Comparison of ENCODE assay signal across 28 cellular contexts in the genomic region with DNA sequence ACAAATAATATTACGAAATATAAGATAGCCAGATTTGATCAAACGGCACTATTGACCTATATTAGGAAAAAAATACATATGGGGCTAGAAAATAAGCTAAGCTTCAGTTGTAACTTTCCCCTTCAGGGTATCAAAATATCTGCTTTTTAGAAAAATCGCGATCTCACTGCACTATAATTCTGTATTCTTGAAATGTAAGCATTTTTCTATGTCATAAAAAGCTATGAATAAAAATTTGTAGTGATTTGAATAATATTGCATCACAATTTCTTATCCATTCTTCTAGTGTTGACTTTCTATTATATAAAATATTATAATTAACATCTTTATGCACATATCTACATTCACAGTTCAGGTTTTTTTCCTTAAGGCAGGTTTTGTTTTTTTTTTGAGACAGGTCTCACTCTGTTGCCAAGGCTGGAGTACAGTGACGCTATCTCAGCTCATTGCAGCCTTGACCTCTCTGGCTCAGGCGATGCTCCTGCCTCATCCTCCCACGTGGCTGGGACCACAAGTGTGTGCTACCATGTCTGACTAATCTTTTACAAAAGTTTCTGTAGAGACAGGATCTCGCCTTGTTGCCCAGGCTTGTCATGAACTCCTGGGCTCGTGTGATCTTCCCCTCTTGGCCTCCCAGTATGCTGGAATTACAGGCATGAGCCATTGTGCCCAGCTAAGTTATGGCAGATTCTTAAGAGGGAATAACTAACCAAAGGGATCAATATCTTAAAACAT.
"Had no signal": no experiment of that assay in that cellular context is flagged by ENCODE, and none has a peak within 500 bp of the region (broad histone marks: within the 10 kb centered on the region; RNA-seq: fewer than 3 reads in every experiment).

No MANE protein-coding gene starts in this region.

- H3K27ac Mint-ChIP-seq: activated CD4-positive, alpha-beta memory T cell treated with anti-CD3 and anti-CD28 coated beads, Interleukin-2, amount 10 ng/mL, durations not matched to agents 7 days and 5 days; activated CD4-positive, alpha-beta T cell treated with anti-CD3 and anti-CD28 coated beads, Interleukin-2, amount 10 ng/mL, durations not matched to agents 7 days and 5 days; activated CD8-positive, alpha-beta memory T cell treated with anti-CD3 and anti-CD28 coated beads, Interleukin-2, amount 10 ng/mL, durations not matched to agents 7 days and 5 days; activated naive CD4-positive, alpha-beta T cell treated with anti-CD3 and anti-CD28 coated beads, Interleukin-2, amount 10 ng/mL, durations not matched to agents 7 days and 5 days; brain; effector memory CD8-positive, alpha-beta T cell; natural killer cell; neural progenitor cell; T-cell; T-helper 2 cell treated with Interferon-gamma antibody and Interleukin-4, amounts not matched to agents 5 μg/mL and 100 μg/mL, for 36 hours had no signal

- H3K9me3 Mint-ChIP-seq: activated CD4-positive, alpha-beta memory T cell treated with anti-CD3 and anti-CD28 coated beads, Interleukin-2, amount 10 ng/mL, durations not matched to agents 7 days and 5 days; activated CD4-positive, alpha-beta T cell treated with anti-CD3 and anti-CD28 coated beads, Interleukin-2, amount 10 ng/mL, durations not matched to agents 7 days and 5 days; activated naive CD4-positive, alpha-beta T cell treated with anti-CD3 and anti-CD28 coated beads, Interleukin-2, amount 10 ng/mL, durations not matched to agents 7 days and 5 days; brain; effector memory CD8-positive, alpha-beta T cell; natural killer cell; neural progenitor cell; T-cell; T-helper 2 cell treated with Interferon-gamma antibody and Interleukin-4, amounts not matched to agents 5 μg/mL and 100 μg/mL, for 36 hours had no signal

- H3K4me3 Mint-ChIP-seq: activated CD4-positive, alpha-beta memory T cell treated with anti-CD3 and anti-CD28 coated beads, Interleukin-2, amount 10 ng/mL, durations not matched to agents 7 days and 5 days; activated CD4-positive, alpha-beta T cell treated with anti-CD3 and anti-CD28 coated beads, Interleukin-2, amount 10 ng/mL, durations not matched to agents 7 days and 5 days; activated CD8-positive, alpha-beta memory T cell treated with anti-CD3 and anti-CD28 coated beads, Interleukin-2, amount 10 ng/mL, durations not matched to agents 7 days and 5 days; activated naive CD4-positive, alpha-beta T cell treated with anti-CD3 and anti-CD28 coated beads, Interleukin-2, amount 10 ng/mL, durations not matched to agents 7 days and 5 days; brain; effector memory CD8-positive, alpha-beta T cell; natural killer cell; neural progenitor cell; T-cell; T-helper 2 cell treated with Interferon-gamma antibody and Interleukin-4, amounts not matched to agents 5 μg/mL and 100 μg/mL, for 36 hours had no signal

- H3K27me3 Mint-ChIP-seq: activated CD4-positive, alpha-beta memory T cell treated with anti-CD3 and anti-CD28 coated beads, Interleukin-2, amount 10 ng/mL, durations not matched to agents 7 days and 5 days; activated CD4-positive, alpha-beta T cell treated with anti-CD3 and anti-CD28 coated beads, Interleukin-2, amount 10 ng/mL, durations not matched to agents 7 days and 5 days; activated CD8-positive, alpha-beta memory T cell treated with anti-CD3 and anti-CD28 coated beads, Interleukin-2, amount 10 ng/mL, durations not matched to agents 7 days and 5 days; activated naive CD4-positive, alpha-beta T cell treated with anti-CD3 and anti-CD28 coated beads, Interleukin-2, amount 10 ng/mL, durations not matched to agents 7 days and 5 days; effector memory CD8-positive, alpha-beta T cell; T-cell had no signal

- H3K36me3 Mint-ChIP-seq: natural killer cell, neural progenitor cell had no signal

- H3K4me3 ChIP-seq: ascending aorta, heart right ventricle, lower lobe of right lung, neural progenitor cell, SJSA1, spleen, tibial nerve had no signal

- DNase-seq: activated CD4-positive, alpha-beta memory T cell treated with anti-CD3 and anti-CD28 coated beads, Interleukin-2, amount 10 ng/mL, durations not matched to agents 7 days and 5 days; activated CD4-positive, alpha-beta T cell treated with anti-CD3 and anti-CD28 coated beads, Interleukin-2, amount 10 ng/mL, durations not matched to agents 7 days and 5 days; activated CD8-positive, alpha-beta memory T cell treated with anti-CD3 and anti-CD28 coated beads, Interleukin-2, amount 10 ng/mL, durations not matched to agents 7 days and 5 days; activated effector memory CD4-positive, alpha-beta T cell treated with anti-CD3 and anti-CD28 coated beads, Interleukin-2, amount 50 U/mL, for 16 hours; activated naive CD4-positive, alpha-beta T cell treated with anti-CD3 and anti-CD28 coated beads, Interleukin-2, amount 10 ng/mL, durations not matched to agents 7 days and 5 days; caudate nucleus; cortex of kidney; effector memory CD8-positive, alpha-beta T cell; foreskin melanocyte; heart right ventricle; kidney glomerular epithelial cell; lower lobe of right lung; mesendoderm; natural killer cell; occipital lobe; posterior cingulate gyrus; right cardiac atrium; spleen; stimulated activated naive CD4-positive, alpha-beta T cell; T-cell had no signal

- H3K4me1 Mint-ChIP-seq: activated naive CD4-positive, alpha-beta T cell treated with anti-CD3 and anti-CD28 coated beads, Interleukin-2, amount 10 ng/mL, durations not matched to agents 7 days and 5 days; brain; natural killer cell; neural progenitor cell had no signal

- ATAC-seq: activated CD8-positive, alpha-beta memory T cell treated with anti-CD3 and anti-CD28 coated beads, Interleukin-2, amount 10 ng/mL, durations not matched to agents 7 days and 5 days; effector memory CD8-positive, alpha-beta T cell; esophagus mucosa; heart right ventricle; left lobe of liver; lower lobe of right lung; natural killer cell; right cardiac atrium; T-cell had no signal
